9 cellular contexts compared by ENCODE assay signal in the genomic region with DNA sequence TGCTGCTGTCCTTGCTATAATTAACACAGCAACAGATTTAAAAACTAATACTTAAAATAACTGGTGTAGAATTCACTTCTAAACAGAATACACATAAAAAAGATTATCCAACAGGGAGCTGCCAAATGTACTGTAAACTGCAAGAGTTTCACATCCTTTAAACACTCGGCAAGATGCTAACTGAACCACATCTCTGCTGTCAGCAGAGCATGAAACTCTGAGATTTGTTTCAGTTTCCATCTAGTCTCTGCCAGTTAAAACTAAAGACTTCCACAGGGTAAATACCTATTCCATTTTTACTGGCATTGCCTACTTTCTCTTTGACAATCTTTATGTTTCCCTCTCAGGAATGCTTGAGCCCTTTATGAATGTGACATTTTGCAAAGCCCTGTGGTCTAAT.
DNase-seq lines count a peak whose midpoint lies in the region; ATAC-seq and TF ChIP-seq lines count a peak whose summit lies in the region.
"Had no signal": no experiment of that assay in that cellular context is flagged by ENCODE, and none has a peak within 500 bp of the region (broad histone marks: within the 10 kb centered on the region; RNA-seq: fewer than 3 reads in every experiment).

No MANE protein-coding gene starts in this region.

- no peak for TF ChIP-seq CTCF in GM13976 (IDR thresholded peaks at IDR 0.05; ENCODE audit: borderline replicate concordance, control extremely low read depth, extremely low read depth, insufficient read depth, missing control alignments)
- TF ChIP-seq CTCF in choroid plexus epithelial cell (conservative IDR thresholded peaks at IDR 0.05; ENCODE audit: low read depth, low read length): no peak

- in situ Hi-C loops in GM13976 (cut with MboI; ENCODE audit: low sequenced_read_pairs, unreplicated experiment): no loop called here

- ATAC-seq in GM21367 (IDR thresholded peaks at IDR 0.05; ENCODE audit: unreplicated experiment): peak; percentile 100
- ATAC-seq in HG03175 (IDR thresholded peaks at IDR 0.05; ENCODE audit: unreplicated experiment): peak; percentile 100

- DNase-seq in GM13976 (ENCODE audit: low spot score) (peak; percentile 32), choroid plexus epithelial cell (ENCODE audit: low read depth) (peak; percentile 35), SHP77 treated with DMSO at 0.1 percent for 48 hours (lab: John Stamatoyannopoulos, UW) (no peak), NCI-H748 treated with DMSO at 0.1 percent for 48 hours (lab: John Stamatoyannopoulos, UW) (no peak), NCI-H446 (lab: John Stamatoyannopoulos, UW) (no peak), DMS 273 (lab: John Stamatoyannopoulos, UW; ENCODE audit: unreplicated experiment) (no peak)
- DNase-seq: NCI-H1694 treated with DMSO at 0.1 percent for 48 hours had no signal

- no peak overlapping the region for H3K4me3 ChIP-seq in choroid plexus epithelial cell (ENCODE audit: low read depth, low read length)

Comparison
In these comparisons a context has a peak if more than half of its experiments do, and no peak if none do; other contexts are left out.
1. DNase-seq: peak in GM13976 (single experiment) and choroid plexus epithelial cell (single experiment); none in SHP77 treated with DMSO at 0.1 percent for 48 hours (single experiment), NCI-H748 treated with DMSO at 0.1 percent for 48 hours (single experiment), NCI-H446 (0 of 2) and DMS 273 (single experiment).